ENCODE assay signal across 16 cellular contexts in genomic region chr19:43731854-43732253, GRCh38. TPM values are rescaled to one million over a fixed set of nuclear protein-coding genes. Genes with fewer than 3 reads are reported as not detected.
DNase-seq lines count a peak whose midpoint lies in the region; ATAC-seq and TF ChIP-seq lines count a peak whose summit lies in the region.
"Had no signal": no experiment of that assay in that cellular context is flagged by ENCODE, and none has a peak within 500 bp of the region (broad histone marks: within the 10 kb centered on the region; RNA-seq: fewer than 3 reads in every experiment).

No MANE protein-coding gene starts in this region.

- H3K27ac ChIP-seq in SJCRH30 (peak overlapping the region; percentile 53), thyroid gland (no peak overlapping the region)
- H3K27ac ChIP-seq: prostate gland had no signal

- no peak overlapping the region for H3K4me3 Mint-ChIP-seq in stimulated activated naive CD8-positive, alpha-beta T cell treated with anti-CD3 and anti-CD28 coated beads, Interleukin-15, Interleukin-2, amounts not matched to agents 100 ng/mL and 50 ng/mL, for 24 hours

- no peak for TF ChIP-seq POLR2A in thyroid gland (IDR thresholded peaks at IDR 0.05)

- intact Hi-C loops in thyroid gland (cut with DNase I): no loop called here

- DNase-seq in stimulated activated naive CD8-positive, alpha-beta T cell treated with anti-CD3 and anti-CD28 coated beads, Interleukin-15, Interleukin-2, amounts not matched to agents 100 U/mL and 50 U/mL, for 24 hours: no peak
- DNase-seq in SJCRH30: peak; percentile 79 to 91
- peak; percentile 56 for DNase-seq in iris pigment epithelial cell (ENCODE audit: low read depth)
- DNase-seq in cerebellum (ENCODE audit: low spot score): no peak
- no peak for DNase-seq in thyroid gland
- DNase-seq: activated effector memory CD4-positive, alpha-beta T cell treated with anti-CD3 and anti-CD28 coated beads, Interleukin-2, amount 50 U/mL, for 16 hours; effector CD4-positive, alpha-beta T cell; NCI-H1105 treated with DMSO at 0.1 percent for 48 hours; SK-N-SH; stimulated activated CD4-positive, alpha-beta T cell treated with anti-CD3 and anti-CD28 coated beads, Interleukin-15, amount 100 ng/mL, for 24 hours had no signal

- H3K4me1 ChIP-seq in SJCRH30 (peaks cover 24% of the 10 kb centered on the region), thyroid gland (no peaks in the 10 kb centered on the region)
- H3K4me1 ChIP-seq: prostate gland had no signal

- no peak overlapping the region for H3K4me3 ChIP-seq in SJCRH30
- H3K4me3 ChIP-seq in thyroid gland (replicated peaks in 1 of 3): no peak overlapping the region
- H3K4me3 ChIP-seq: K562, prostate gland had no signal

- no peaks in the 10 kb centered on the region for H3K9me3 Mint-ChIP-seq in stimulated activated naive CD8-positive, alpha-beta T cell treated with anti-CD3 and anti-CD28 coated beads, Interleukin-15, Interleukin-2, amounts not matched to agents 100 ng/mL and 50 ng/mL, for 24 hours

- H3K27ac Mint-ChIP-seq in stimulated activated naive CD8-positive, alpha-beta T cell treated with anti-CD3 and anti-CD28 coated beads, Interleukin-15, Interleukin-2, amounts not matched to agents 100 ng/mL and 50 ng/mL, for 24 hours: peak overlapping the region; percentile 29

- H3K36me3 Mint-ChIP-seq in stimulated activated naive CD8-positive, alpha-beta T cell treated with anti-CD3 and anti-CD28 coated beads, Interleukin-15, Interleukin-2, amounts not matched to agents 100 ng/mL and 50 ng/mL, for 24 hours (ENCODE audit: low read depth): peaks cover 69% of the 10 kb centered on the region

- 73 to 90% methylated on average over 1 of the region's 1 CpG for WGBS in thyroid gland, 2 donors

- TF ChIP-seq CTCF in thyroid gland (IDR thresholded peaks at IDR 0.05): no peak

- H3K9me3 ChIP-seq in SJCRH30 (replicated peaks) (no peaks in the 10 kb centered on the region), thyroid gland (no peaks in the 10 kb centered on the region)
- H3K9me3 ChIP-seq: prostate gland, SK-N-SH had no signal

- no peak for ATAC-seq in stimulated activated naive CD8-positive, alpha-beta T cell treated with anti-CD3 and anti-CD28 coated beads, Interleukin-15, Interleukin-2, amounts not matched to agents 100 U/mL and 50 U/mL, for 24 hours
- ATAC-seq in GM21619 (IDR thresholded peaks at IDR 0.05; ENCODE audit: unreplicated experiment): no peak
- no peak for ATAC-seq in GM19328 (IDR thresholded peaks at IDR 0.05; ENCODE audit: unreplicated experiment)
- ATAC-seq: K562 had no signal

- H3K36me3 ChIP-seq in SJCRH30 (peaks cover 19% of the 10 kb centered on the region), thyroid gland (peaks cover 33 to 46% of the 10 kb centered on the region in 2 donors)

- no peaks in the 10 kb centered on the region for H3K4me1 Mint-ChIP-seq in stimulated activated naive CD8-positive, alpha-beta T cell treated with anti-CD3 and anti-CD28 coated beads, Interleukin-15, Interleukin-2, amounts not matched to agents 100 ng/mL and 50 ng/mL, for 24 hours (ENCODE audit: low read depth)

- H3K27me3 ChIP-seq in SJCRH30 (no peaks in the 10 kb centered on the region), thyroid gland (no peaks in the 10 kb centered on the region)

- no peaks in the 10 kb centered on the region for H3K27me3 Mint-ChIP-seq in stimulated activated naive CD8-positive, alpha-beta T cell treated with anti-CD3 and anti-CD28 coated beads, Interleukin-15, Interleukin-2, amounts not matched to agents 100 ng/mL and 50 ng/mL, for 24 hours

RNA-seq across cellular contexts. Expression of gene IRGC, which starts 16.0 kb away (rescaled TPM):
- total RNA-seq in SJCRH30 (2014; rRNA removed; shearing (Covaris generic)): not detected in 2 replicates
- not detected for total RNA-seq in cerebellum
- total RNA-seq in thyroid gland: 1 to 10 TPM in 1 of 4 donors, not detected in 3; 1.1 TPM
- total RNA-seq: bronchial epithelial cell, K562 had no signal

RNA-seq across cellular contexts. Expression of gene SMG9, which starts 22.9 kb away (rescaled TPM):
- 22.5 and 25.7 TPM in 2 replicates for total RNA-seq in SJCRH30 (2014; rRNA removed; shearing (Covaris generic))
- 17.1 TPM for total RNA-seq in cerebellum
- total RNA-seq in thyroid gland: 10 to 100 TPM; 15.5 to 34.4 (median 18.8) TPM

RNA-seq across cellular contexts. Expression of gene KCNN4, which starts 48.9 kb away (rescaled TPM):
- 0.38 and 0.63 TPM in 2 replicates for total RNA-seq in SJCRH30 (2014; rRNA removed; shearing (Covaris generic))
- total RNA-seq in cerebellum (0.36 TPM), thyroid gland (1 to 10 TPM in 2 of 4 donors, under 1 TPM in 2; 0.29 to 1.7 (median 1.0) TPM)

Comparison
In these comparisons a context has a peak if more than half of its experiments do, and no peak if none do; other contexts are left out.
1. DNase-seq: peak in SJCRH30 (2 of 2) and iris pigment epithelial cell (single experiment); none in stimulated activated naive CD8-positive, alpha-beta T cell treated with anti-CD3 and anti-CD28 coated beads, Interleukin-15, Interleukin-2, amounts not matched to agents 100 U/mL and 50 U/mL, for 24 hours (single experiment), cerebellum (single experiment) and thyroid gland (0 of 2).